Comparison of ENCODE assay signal across 32 cellular contexts in the genomic region with DNA sequence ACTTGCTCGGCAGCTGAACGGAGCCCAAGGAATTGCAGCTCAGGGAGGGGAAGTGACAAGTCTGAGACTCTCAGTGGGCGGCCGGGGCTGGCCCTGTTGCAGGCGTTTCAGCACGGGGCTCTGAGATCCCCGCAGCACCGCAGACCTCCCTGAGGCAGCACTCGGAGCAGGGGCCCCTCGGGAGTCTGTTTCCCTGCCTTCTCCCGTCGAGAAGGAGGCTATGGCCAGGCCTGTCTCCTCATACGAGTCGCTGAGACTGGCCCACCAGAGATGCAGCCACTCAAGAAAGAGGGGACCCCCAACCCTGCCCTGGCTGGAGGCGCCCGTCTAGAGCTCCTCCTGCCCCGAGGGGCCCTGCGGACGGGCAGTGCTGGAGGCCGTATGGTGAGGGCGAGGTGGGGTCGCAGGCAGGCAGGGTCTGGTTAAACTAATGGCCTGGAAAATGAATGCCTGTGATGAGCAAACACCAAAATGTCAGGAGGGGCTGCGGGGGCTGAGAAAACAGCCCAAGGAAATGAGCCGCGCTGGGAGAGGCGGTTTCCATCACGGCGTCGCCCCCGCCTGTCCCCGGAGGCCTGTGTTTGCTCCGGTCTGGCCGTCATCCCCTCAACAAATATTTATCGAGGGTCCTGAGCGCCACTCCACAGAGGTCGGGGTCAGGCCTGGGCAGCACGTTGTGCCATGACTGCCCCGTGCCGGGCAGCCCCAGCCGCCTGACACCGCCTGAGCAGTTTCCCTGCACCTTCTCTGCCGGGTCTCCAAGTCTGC. TPM values are rescaled to one million over a fixed set of nuclear protein-coding genes. Genes with fewer than 3 reads are reported as not detected.
A peak's percentile ranks its signal among the peaks of the same experiment; 100 is the strongest.
DNase-seq lines count a peak whose midpoint lies in the region; ATAC-seq and TF ChIP-seq lines count a peak whose summit lies in the region.
"Had no signal": no experiment of that assay in that cellular context is flagged by ENCODE, and none has a peak within 500 bp of the region (broad histone marks: within the 10 kb centered on the region; RNA-seq: fewer than 3 reads in every experiment).

No MANE protein-coding gene starts in this region.

- DNase-seq in WTC11 (ENCODE audit: low spot score) (no peak), nephron progenitor cell (peak; percentile 66), DMS153 treated with DMSO at 0.1 percent for 48 hours (lab: John Stamatoyannopoulos, UW; ENCODE audit: unreplicated experiment) (no peak), NCI-H1436 treated with DMSO at 0.1 percent for 48 hours (lab: John Stamatoyannopoulos, UW) (no peak)
- DNase-seq: activated CD4-positive, alpha-beta T cell treated with anti-CD3 and anti-CD28 coated beads for 4 hours; activated effector memory CD4-positive, alpha-beta T cell treated with Interleukin-2 at 50 U/mL for 16 hours; activated T-cell treated with anti-CD3 and anti-CD28 coated beads for 4 hours; aorta; C1 segment of cervical spinal cord; COR-L47; DMS79; effector memory CD4-positive, alpha-beta T cell; erythroblast; GF-D8; glutamatergic neuron; H7; KBM-7; NCI-H1436; NCI-H446; NCI-H82; OCI-M1; stimulated activated CD4-positive, alpha-beta T cell treated with anti-CD3 and anti-CD28 coated beads, Interleukin-4, amount 100 ng/mL, for 4 hours; substantia nigra; upper lobe of right lung had no signal

- H3K9ac ChIP-seq in BLaER1 treated with 17β-estradiol and CSF1 and Interleukin-3, amounts not matched to agents 10 nM and 100 nM = peak overlapping the region in 9 of 11 experiments; percentile 31 to 68 (median 53); a peak in 15 of 22 replicates

- H3K4me3 Mint-ChIP-seq in WTC11 = no peak overlapping the region
- H3K4me3 Mint-ChIP-seq in nephron progenitor cell = peak overlapping the region; percentile 15
- H3K4me3 Mint-ChIP-seq: activated naive CD8-positive, alpha-beta T cell; natural killer cell treated with Interleukin-12 subunit alpha and Interleukin-12 subunit beta and Interleukin-15 and Interleukin-18, amount 100 ng/mL, for 72 hours; stimulated activated memory B cell treated with anti-CD40 and anti-IgM and Interleukin-4, amounts not matched to agents 10 μg/mL and 1 μg/mL and 100 μg/mL, for 72 hours had no signal

- POLR2A ChIA-PET in WTC11 (lab: Charles Lee) = no interaction called here

- no peaks in the 10 kb centered on the region for H3K9me3 ChIP-seq in BLaER1 treated with 17β-estradiol and CSF1 and Interleukin-3, amounts not matched to agents 10 nM and 100 nM (replicated peaks in 1 of 11)
- H3K9me3 ChIP-seq: upper lobe of right lung had no signal

- H3K27ac Mint-ChIP-seq in WTC11 = no peak overlapping the region
- peak overlapping the region; percentile 99 for H3K27ac Mint-ChIP-seq in nephron progenitor cell
- H3K27ac Mint-ChIP-seq: activated naive CD8-positive, alpha-beta T cell; natural killer cell treated with Interleukin-12 subunit alpha and Interleukin-12 subunit beta and Interleukin-15 and Interleukin-18, amount 100 ng/mL, for 72 hours; stimulated activated memory B cell treated with anti-CD40 and anti-IgM and Interleukin-4, amounts not matched to agents 10 μg/mL and 1 μg/mL and 100 μg/mL, for 72 hours had no signal

- H3K4me2 ChIP-seq in BLaER1 treated with 17β-estradiol and CSF1 and Interleukin-3, amounts not matched to agents 10 nM and 100 nM = peak overlapping the region; percentile 78 to 96 (median 84)

- peak overlapping the region in 3 of 10 experiments; percentile 11 to 30 (median 29); a peak in 1 of 20 replicates for H3K4me3 ChIP-seq in BLaER1 treated with 17β-estradiol and CSF1 and Interleukin-3, amounts not matched to agents 10 nM and 100 nM
- H3K4me3 ChIP-seq: coronary artery, upper lobe of right lung had no signal

- H3K36me3 Mint-ChIP-seq in WTC11 = no peaks in the 10 kb centered on the region
- H3K36me3 Mint-ChIP-seq in nephron progenitor cell (ENCODE audit: low read depth) = no peaks in the 10 kb centered on the region
- H3K36me3 Mint-ChIP-seq: activated naive CD8-positive, alpha-beta T cell; natural killer cell treated with Interleukin-12 subunit alpha and Interleukin-12 subunit beta and Interleukin-15 and Interleukin-18, amount 100 ng/mL, for 72 hours; stimulated activated memory B cell treated with anti-CD40 and anti-IgM and Interleukin-4, amounts not matched to agents 10 μg/mL and 1 μg/mL and 100 μg/mL, for 72 hours had no signal

- peaks cover 13 to 47% (median 30%) of the 10 kb centered on the region in 10 experiments for H3K4me1 ChIP-seq in BLaER1 treated with 17β-estradiol and CSF1 and Interleukin-3, amounts not matched to agents 10 nM and 100 nM
- H3K4me1 ChIP-seq: upper lobe of right lung had no signal

- ATAC-seq in WTC11 (no peak), GM19328 (IDR thresholded peaks at IDR 0.05; ENCODE audit: unreplicated experiment) (no peak)
- ATAC-seq: natural killer cell treated with Interleukin-12 subunit alpha and Interleukin-12 subunit beta and Interleukin-15 and Interleukin-18, amount 100 ng/mL, for 72 hours; stimulated activated memory B cell treated with anti-CD40 and anti-IgM and Interleukin-4, amounts not matched to agents 10 μg/mL and 1 μg/mL and 100 μg/mL, for 72 hours; upper lobe of right lung had no signal

- H3K27me3 ChIP-seq in BLaER1 treated with 17β-estradiol and CSF1 and Interleukin-3, amounts not matched to agents 10 nM and 100 nM = peaks cover 0 to 31% (median 21%) of the 10 kb centered on the region in 11 experiments; a peak in 14 of 22 replicates

- H3K36me3 ChIP-seq in BLaER1 treated with 17β-estradiol and CSF1 and Interleukin-3, amounts not matched to agents 10 nM and 100 nM = peaks cover 0 to 5% (median 0%) of the 10 kb centered on the region in 11 experiments; a peak in 6 of 22 replicates
- H3K36me3 ChIP-seq: upper lobe of right lung had no signal

- H3K27me3 Mint-ChIP-seq in WTC11 (ENCODE audit: low read depth) (no peaks in the 10 kb centered on the region), nephron progenitor cell (ENCODE audit: low read depth, poor library complexity) (peaks cover 5% of the 10 kb centered on the region)
- H3K27me3 Mint-ChIP-seq: activated naive CD8-positive, alpha-beta T cell; natural killer cell treated with Interleukin-12 subunit alpha and Interleukin-12 subunit beta and Interleukin-15 and Interleukin-18, amount 100 ng/mL, for 72 hours had no signal

- peaks cover 0 to 6% (median 0%) of the 10 kb centered on the region in 11 experiments; a peak in 6 of 22 replicates for H4K20me1 ChIP-seq in BLaER1 treated with 17β-estradiol and CSF1 and Interleukin-3, amounts not matched to agents 10 nM and 100 nM

- H3K4me1 Mint-ChIP-seq in WTC11 (no peaks in the 10 kb centered on the region), nephron progenitor cell (peaks cover 68% of the 10 kb centered on the region)
- H3K4me1 Mint-ChIP-seq: stimulated activated memory B cell treated with anti-CD40 and anti-IgM and Interleukin-4, amounts not matched to agents 10 μg/mL and 1 μg/mL and 100 μg/mL, for 72 hours had no signal

- CTCF ChIA-PET in WTC11 (lab: Charles Lee) = interaction anchor here (1.9 to 2.7 kb wide), 3 partner anchors 9 to 105 kb away, joined by 8 to 22 read pairs (median 8); partner anchors contain the start of gene TSSC4

- peak overlapping the region in 4 of 11 experiments; percentile 46 to 61 (median 56); a peak in 8 of 22 replicates for H3K27ac ChIP-seq in BLaER1 treated with 17β-estradiol and CSF1 and Interleukin-3, amounts not matched to agents 10 nM and 100 nM
- H3K27ac ChIP-seq: coronary artery, upper lobe of right lung had no signal

- TF ChIP-seq CTCF in WTC11 (IDR thresholded peaks at IDR 0.05) = no peak
- no peak for TF ChIP-seq CTCF in nephron progenitor cell (IDR thresholded peaks at IDR 0.05)

- H3K9me3 Mint-ChIP-seq in WTC11 = no peaks in the 10 kb centered on the region
- H3K9me3 Mint-ChIP-seq in nephron progenitor cell = no peaks in the 10 kb centered on the region
- H3K9me3 Mint-ChIP-seq: natural killer cell treated with Interleukin-12 subunit alpha and Interleukin-12 subunit beta and Interleukin-15 and Interleukin-18, amount 100 ng/mL, for 72 hours; stimulated activated memory B cell treated with anti-CD40 and anti-IgM and Interleukin-4, amounts not matched to agents 10 μg/mL and 1 μg/mL and 100 μg/mL, for 72 hours had no signal

TF ChIP-seq in WTC11, 78 proteins besides CTCF, POLR2A, EP300 and RAD21:
- 0 out of 2 replicates have a peak, but pooled peaks have one; percentile 30 for TF ChIP-seq GABPB1 (CRISPR knock-in tag; IDR thresholded peaks at IDR 0.05)
- TF ChIP-seq CREB1 (CRISPR knock-in tag; IDR thresholded peaks at IDR 0.05) = no peak

RNA-seq across cellular contexts. Expression of gene TSSC4, which starts 9.3 kb away (rescaled TPM):
- 41.2 to 45.8 TPM (median 41.4 TPM) in 3 replicates for total RNA-seq in WTC11 (2021)

RNA-seq across cellular contexts. Expression of gene CD81, which starts 32.8 kb away (rescaled TPM):
- 237 to 244 TPM (median 241 TPM) in 3 replicates for total RNA-seq in WTC11 (2021)

RNA-seq across cellular contexts. Expression of gene TRPM5, which starts 34.4 kb away (rescaled TPM):
- 0.07 to 0.09 TPM in 2 of 3 replicates, not detected in the other for total RNA-seq in WTC11 (2021)
- total RNA-seq: aorta; H7; lower leg skin; MCF 10A; natural killer cell treated with Interleukin-12 subunit alpha and Interleukin-12 subunit beta and Interleukin-15 and Interleukin-18, amount 100 ng/mL, for 72 hours; upper lobe of right lung had no signal

RNA-seq across cellular contexts. Expression of gene KCNQ1, which starts 34.9 kb away (rescaled TPM):
- total RNA-seq in WTC11 (2021) = 2.5 to 4.3 TPM (median 4.0 TPM) in 3 replicates
- total RNA-seq: MCF 10A had no signal
